Comparison of ENCODE assay signal across 27 cellular contexts in the genomic region with DNA sequence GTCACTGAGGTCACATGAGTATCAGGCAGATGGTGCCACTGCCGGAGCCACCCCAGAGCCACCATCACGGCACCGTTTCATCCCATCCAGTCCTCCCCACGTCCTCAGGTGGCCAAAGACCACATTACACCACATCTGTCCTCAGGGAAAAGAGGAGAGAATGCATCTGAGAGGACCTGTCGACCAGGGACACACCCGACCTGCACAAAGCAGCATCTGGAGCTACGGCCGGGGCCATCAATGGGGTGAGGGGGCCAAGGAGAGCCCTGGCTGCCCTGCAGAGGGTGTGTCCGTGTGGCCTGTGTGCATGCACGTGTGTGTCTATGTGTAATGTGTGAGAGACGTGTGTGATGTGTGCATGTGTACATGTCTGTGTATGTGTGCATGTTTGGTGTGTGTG.
"Had no signal": no experiment of that assay in that cellular context is flagged by ENCODE, and none has a peak within 500 bp of the region (broad histone marks: within the 10 kb centered on the region; RNA-seq: fewer than 3 reads in every experiment).

No MANE protein-coding gene starts in this region.

- H3K4me1 Mint-ChIP-seq: activated CD4-positive, alpha-beta memory T cell treated with anti-CD3 and anti-CD28 coated beads, Interleukin-2, amount 10 ng/mL, durations not matched to agents 7 days and 5 days; activated naive CD8-positive, alpha-beta T cell treated with anti-CD3 and anti-CD28 coated beads for 36 hours had no signal

- H3K27me3 Mint-ChIP-seq: activated CD4-positive, alpha-beta memory T cell treated with anti-CD3 and anti-CD28 coated beads, Interleukin-2, amount 10 ng/mL, durations not matched to agents 7 days and 5 days; activated naive CD4-positive, alpha-beta T cell treated with anti-CD3 and anti-CD28 coated beads, Interleukin-2, amount 10 ng/mL, durations not matched to agents 7 days and 5 days; activated naive CD8-positive, alpha-beta T cell treated with anti-CD3 and anti-CD28 coated beads for 36 hours had no signal

- H3K27ac ChIP-seq: SK-N-MC had no signal

- H3K36me3 Mint-ChIP-seq: activated naive CD4-positive, alpha-beta T cell treated with anti-CD3 and anti-CD28 coated beads, Interleukin-2, amount 10 ng/mL, durations not matched to agents 7 days and 5 days; activated naive CD8-positive, alpha-beta T cell treated with anti-CD3 and anti-CD28 coated beads for 36 hours; T-cell had no signal

- FAIRE-seq: TTC549 had no signal

- H3K27ac Mint-ChIP-seq: activated CD4-positive, alpha-beta memory T cell treated with anti-CD3 and anti-CD28 coated beads, Interleukin-2, amount 10 ng/mL, durations not matched to agents 7 days and 5 days; activated naive CD8-positive, alpha-beta T cell treated with anti-CD3 and anti-CD28 coated beads for 36 hours; activated T-cell treated with anti-CD3 and anti-CD28 coated beads, Interleukin-2, amount 50 U/mL, for 72 hours; activated T-helper 2 cell treated with anti-CD3 and anti-CD28 coated beads, Interferon-gamma antibody, Interleukin-2, Interleukin-4, amounts not matched to agents 10 μg/mL and 5 μg/mL and 100 μg/mL, durations not matched to agents 14 hours and 24 hours and 36 hours; T-cell had no signal

- ATAC-seq: activated T-cell treated with anti-CD3 and anti-CD28 coated beads, Interleukin-2, amount 50 U/mL, for 72 hours; Panc1; Right ventricle myocardium inferior had no signal

- H3K9me3 Mint-ChIP-seq: activated naive CD8-positive, alpha-beta T cell treated with anti-CD3 and anti-CD28 coated beads for 36 hours; T-cell had no signal

- H3K4me3 Mint-ChIP-seq: activated CD4-positive, alpha-beta memory T cell treated with anti-CD3 and anti-CD28 coated beads, Interleukin-2, amount 10 ng/mL, durations not matched to agents 7 days and 5 days; activated naive CD4-positive, alpha-beta T cell treated with anti-CD3 and anti-CD28 coated beads, Interleukin-2, amount 10 ng/mL, durations not matched to agents 7 days and 5 days; activated naive CD8-positive, alpha-beta T cell treated with anti-CD3 and anti-CD28 coated beads for 36 hours; activated T-cell treated with anti-CD3 and anti-CD28 coated beads, Interleukin-2, amount 50 U/mL, for 72 hours; T-cell had no signal

- H3K4me3 ChIP-seq: SK-N-MC had no signal

- DNase-seq: activated CD4-positive, alpha-beta memory T cell treated with anti-CD3 and anti-CD28 coated beads, Interleukin-2, amount 10 ng/mL, durations not matched to agents 7 days and 5 days; activated CD4-positive, alpha-beta T cell treated with anti-CD3 and anti-CD28 coated beads, Interleukin-2, amount 50 U/mL, for 1 hour; activated CD4-positive, CD25-positive, alpha-beta regulatory T cell; activated gamma-delta T cell treated with Interleukin-2 at 50 U/mL for 16 hours; activated naive CD4-positive, alpha-beta T cell treated with anti-CD3 and anti-CD28 coated beads, Interleukin-2, amount 10 ng/mL, durations not matched to agents 7 days and 5 days; activated naive CD8-positive, alpha-beta T cell treated with anti-CD3 and anti-CD28 coated beads for 36 hours; activated T-cell treated with anti-CD3 and anti-CD28 coated beads for 4 hours; activated T-cell treated with anti-CD3 and anti-CD28 coated beads, Interleukin-2, amount 50 U/mL, for 72 hours; Karpas-422; MM.1S; NCI-H1105; NCI-H1436; NCI-H187; NCI-H2081; NCI-H510A treated with DMSO at 0.1 percent for 48 hours; NCI-H69; NK-92 treated with Interleukin-12 subunit alpha and Interleukin-12 subunit beta, amount 100 ng/mL, for 24 hours; OCI-M1; RPMI8226; T-cell; T-helper 2 cell; T1000 had no signal
